ENCODE assay signal across 11 cellular contexts in genomic region chr11:128904303-128904871, GRCh38. TPM values are rescaled to one million over a fixed set of nuclear protein-coding genes. Genes with fewer than 3 reads are reported as not detected.
A peak's percentile ranks its signal among the peaks of the same experiment; 100 is the strongest.
DNase-seq lines count a peak whose midpoint lies in the region; ATAC-seq and TF ChIP-seq lines count a peak whose summit lies in the region.
"Had no signal": no experiment of that assay in that cellular context is flagged by ENCODE, and none has a peak within 500 bp of the region (broad histone marks: within the 10 kb centered on the region; RNA-seq: fewer than 3 reads in every experiment).

No MANE protein-coding gene starts in this region.

- H2BK120ac ChIP-seq in IMR-90 (ENCODE audit: low read depth, low read length) (no peak overlapping the region), neuronal stem cell (ENCODE audit: low read depth, low read length) (no peak overlapping the region)

- TF ChIP-seq CTCF in IMR-90 (conservative IDR thresholded peaks at IDR 0.05; ENCODE audit: low read depth, low read length) (no peak), colonic mucosa (IDR thresholded peaks at IDR 0.05) (no peak)

- H2BK5ac ChIP-seq in IMR-90 (ENCODE audit: low read depth, low read length, poor library complexity, severe bottlenecking) (no peak overlapping the region), neuronal stem cell (ENCODE audit: low read length) (no peak overlapping the region)

- no peak for TF ChIP-seq POLR2A in IMR-90 (IDR thresholded peaks at IDR 0.05; ENCODE audit: low read depth, low read length)

- H4K5ac ChIP-seq in IMR-90 (ENCODE audit: low read depth, low read length) = no peak overlapping the region

- peaks cover 8 to 11% of the 10 kb centered on the region in 2 donors for H3K27me3 Mint-ChIP-seq in CD4-positive, alpha-beta memory T cell
- peaks cover 19% of the 10 kb centered on the region for H3K27me3 Mint-ChIP-seq in central memory CD8-positive, alpha-beta T cell

- H3K79me1 ChIP-seq in IMR-90 (ENCODE audit: low read depth in 1 of 2, low read length in 2 of 2) = no peaks in the 10 kb centered on the region
- no peaks in the 10 kb centered on the region for H3K79me1 ChIP-seq in neuronal stem cell (ENCODE audit: low read depth, low read length)

- intact Hi-C loops in CD4-positive, alpha-beta memory T cell (cut with micrococcal nuclease) = no loop called here
- intact Hi-C loops in IMR-90 (cut with micrococcal nuclease) (no loop called here), colonic mucosa (cut with DNase I) (no loop called here)

- H2AFZ ChIP-seq in IMR-90 (replicated peaks; ENCODE audit: low read length, poor library complexity) (peak overlapping the region; percentile 52), neuronal stem cell (ENCODE audit: low read length) (no peak overlapping the region)

- peak overlapping the region; percentile 60 to 84 (median 71) for H3K4me3 Mint-ChIP-seq in CD4-positive, alpha-beta memory T cell
- H3K4me3 Mint-ChIP-seq in central memory CD8-positive, alpha-beta T cell = peak overlapping the region; percentile 81

- peaks cover 14% of the 10 kb centered on the region for H3K27me3 ChIP-seq in CD4-positive, alpha-beta memory T cell (ENCODE audit: insufficient read depth, low read length)
- no peaks in the 10 kb centered on the region for H3K27me3 ChIP-seq in IMR-90 (ENCODE audit: control insufficient read depth, insufficient read depth, low read length)
- H3K27me3 ChIP-seq in neuronal stem cell (ENCODE audit: control insufficient read depth in 3 of 3, insufficient read depth in 3 of 3, low read depth in 1 of 3, low read length in 3 of 3) = peaks cover 22 to 62% (median 50%) of the 10 kb centered on the region in 3 experiments
- no peaks in the 10 kb centered on the region for H3K27me3 ChIP-seq in colonic mucosa

- peaks cover 10% of the 10 kb centered on the region for H3K4me1 ChIP-seq in CD4-positive, alpha-beta memory T cell (ENCODE audit: insufficient read depth, low read length)
- H3K4me1 ChIP-seq in IMR-90 (ENCODE audit: control insufficient read depth, insufficient read depth, low read length) = peaks cover 19% of the 10 kb centered on the region
- H3K4me1 ChIP-seq in neuronal stem cell (ENCODE audit: control insufficient read depth in 2 of 2, insufficient read depth in 1 of 2, low read depth in 1 of 2, low read length in 2 of 2) = peaks cover 8 to 16% of the 10 kb centered on the region in 2 donors
- H3K4me1 ChIP-seq in colonic mucosa = peaks cover 6% of the 10 kb centered on the region

- in situ Hi-C loops in IMR-90 (cut with MboI; ENCODE audit: low sequenced_read_pairs) = no loop called here

- CTCF ChIA-PET in CD4-positive, alpha-beta memory T cell (lab: Charles Lee; ENCODE audit: partially characterized antibody) = interaction anchor here (1.0 to 11.7 kb wide), 5 partner anchors 12 to 746 kb away, joined by 3 to 104 read pairs (median 6); partner anchors contain the start of gene KCNJ5
- CTCF ChIA-PET in IMR-90 (lab: Yijun Ruan, JAX) = interaction anchor here (1.0 kb wide), 1 partner anchor 44 kb away, joined by 3 read pairs; no protein-coding TSS in a partner anchor

- H3K9me1 ChIP-seq in IMR-90 (ENCODE audit: insufficient read depth, low read length) = peaks cover 3% of the 10 kb centered on the region; the same call in 1 of the 2 replicates

- no peak overlapping the region for H3K27ac ChIP-seq in CD4-positive, alpha-beta memory T cell (ENCODE audit: low read depth, low read length)
- H3K27ac ChIP-seq in IMR-90 (ENCODE audit: insufficient read depth, low read length) (no peak overlapping the region), neuronal stem cell (replicated peaks; ENCODE audit: low read length) (no peak overlapping the region), colonic mucosa (no peak overlapping the region)

- no peak for ATAC-seq in IMR-90 (ENCODE audit: low read depth)
- ATAC-seq in central memory CD8-positive, alpha-beta T cell (replicated peaks; ENCODE audit: extremely low read depth, poor library complexity, severe bottlenecking) = no peak

- H4K8ac ChIP-seq in IMR-90 (ENCODE audit: low read depth in 2 of 2, low read length in 2 of 2) = no peak overlapping the region
- no peak overlapping the region for H4K8ac ChIP-seq in neuronal stem cell (ENCODE audit: low read depth, low read length)

- no peaks in the 10 kb centered on the region for H4K20me1 ChIP-seq in IMR-90 (ENCODE audit: insufficient read depth, low read length)

- H3K4ac ChIP-seq in IMR-90 (ENCODE audit: low read depth, low read length) = no peak overlapping the region
- no peak overlapping the region for H3K4ac ChIP-seq in neuronal stem cell (ENCODE audit: low read length)

- H4K91ac ChIP-seq in IMR-90 (ENCODE audit: insufficient read depth, low read depth, low read length) (no peak overlapping the region; the same call in 1 of the 2 replicates), neuronal stem cell (ENCODE audit: low read depth, low read length, poor library complexity) (no peak overlapping the region)

- peak overlapping the region in 2 of 7 donors; percentile 7 to 45 for H3K27ac Mint-ChIP-seq in CD4-positive, alpha-beta memory T cell
- no peak overlapping the region for H3K27ac Mint-ChIP-seq in central memory CD8-positive, alpha-beta T cell (ENCODE audit: low read depth)

- H3K9me3 ChIP-seq in CD4-positive, alpha-beta memory T cell (ENCODE audit: control insufficient read depth in 1 of 2, low read length in 2 of 2) = no peaks in the 10 kb centered on the region
- H3K9me3 ChIP-seq in IMR-90 (ENCODE audit: control insufficient read depth, insufficient read depth, low read length) (no peaks in the 10 kb centered on the region), neuronal stem cell (replicated peaks in 1 of 2; ENCODE audit: control insufficient read depth in 2 of 2, insufficient read depth in 1 of 2, low read depth in 1 of 2, low read length in 2 of 2) (peaks cover 3 to 8% of the 10 kb centered on the region in 2 donors), colonic mucosa (no peaks in the 10 kb centered on the region)

- H3K18ac ChIP-seq in IMR-90 (ENCODE audit: low read depth, low read length) (no peak overlapping the region), neuronal stem cell (ENCODE audit: low read length) (peak overlapping the region; percentile 34)

- H2AK5ac ChIP-seq in IMR-90 (ENCODE audit: low read depth, low read length) (peak overlapping the region; percentile 43; the same call in 1 of the 2 replicates), neuronal stem cell (ENCODE audit: low read depth, low read length) (no peak overlapping the region)

- H3K14ac ChIP-seq in IMR-90 (replicated peaks; ENCODE audit: low read depth, low read length) (no peak overlapping the region), neuronal stem cell (ENCODE audit: low read length) (no peak overlapping the region)

- H3K23ac ChIP-seq in IMR-90 (ENCODE audit: low read depth, low read length) (no peak overlapping the region), neuronal stem cell (ENCODE audit: low read depth, low read length, poor library complexity) (no peak overlapping the region)

- BruUV-seq in IMR-90 (replicated peaks; lab: Mats Ljungman, UMichigan) = no TSS peak

- H3K36me3 Mint-ChIP-seq in CD4-positive, alpha-beta memory T cell = no peaks in the 10 kb centered on the region
- peaks cover 1% of the 10 kb centered on the region for H3K36me3 Mint-ChIP-seq in central memory CD8-positive, alpha-beta T cell (ENCODE audit: insufficient read depth)

- no peak overlapping the region for H2BK15ac ChIP-seq in IMR-90 (ENCODE audit: low read depth, low read length)
- H2BK15ac ChIP-seq in neuronal stem cell (ENCODE audit: low read length) = no peak overlapping the region

- peak overlapping the region; percentile 9 for H2AK9ac ChIP-seq in IMR-90 (replicated peaks; ENCODE audit: low read depth, low read length, poor library complexity)

- no peak overlapping the region for H3K56ac ChIP-seq in IMR-90 (ENCODE audit: extremely low read depth, insufficient read depth, low read length)

- peak overlapping the region; percentile 11; the same call in 1 of the 2 replicates for H2BK20ac ChIP-seq in IMR-90 (ENCODE audit: low read depth, low read length)

- H3K4me2 ChIP-seq in IMR-90 (ENCODE audit: low read depth, low read length) = no peak overlapping the region
- H3K4me2 ChIP-seq in neuronal stem cell (ENCODE audit: insufficient read depth, low read length, poor library complexity, severe bottlenecking) = no peak overlapping the region

- TF ChIP-seq RAD21 in IMR-90 (IDR thresholded peaks at IDR 0.05; ENCODE audit: low read length) = no peak

- no peaks in the 10 kb centered on the region for H3K9me3 Mint-ChIP-seq in CD4-positive, alpha-beta memory T cell
- no peaks in the 10 kb centered on the region for H3K9me3 Mint-ChIP-seq in central memory CD8-positive, alpha-beta T cell

- peaks cover 11 to 27% (median 16%) of the 10 kb centered on the region in 4 donors for H3K4me1 Mint-ChIP-seq in CD4-positive, alpha-beta memory T cell
- H3K4me1 Mint-ChIP-seq in central memory CD8-positive, alpha-beta T cell = peaks cover 7% of the 10 kb centered on the region

- H2BK12ac ChIP-seq in neuronal stem cell (ENCODE audit: low read length) = no peak overlapping the region

- POLR2A ChIA-PET in CD4-positive, alpha-beta memory T cell (lab: Charles Lee; ENCODE audit: partially characterized antibody) = interaction anchor here (1.5 kb wide), 1 partner anchor 36 kb away, joined by 3 read pairs; no protein-coding TSS in a partner anchor
- POLR2A ChIA-PET in IMR-90 (lab: Charles Lee; ENCODE audit: unreplicated experiment) = no interaction called here

- dilution Hi-C loops in IMR-90 (cut with HindIII; ENCODE audit: low sequenced_read_pairs, unreplicated experiment) = no loop called here

- no peak overlapping the region for H3K9ac ChIP-seq in IMR-90 (ENCODE audit: low read depth, low read length)
- no peak overlapping the region for H3K9ac ChIP-seq in neuronal stem cell (ENCODE audit: low read depth, low read length, poor library complexity)
- H3K9ac ChIP-seq in colonic mucosa (ENCODE audit: low read depth in 2 of 2, low read length in 2 of 2) = no peak overlapping the region

- no peak overlapping the region for H3K4me3 ChIP-seq in CD4-positive, alpha-beta memory T cell (ENCODE audit: low read length in 2 of 2)
- H3K4me3 ChIP-seq in IMR-90 (ENCODE audit: insufficient read depth, low read depth, low read length) (no peak overlapping the region), neuronal stem cell (ENCODE audit: low read length in 2 of 2) (peak overlapping the region in 1 of 2 donors; percentile 19), colonic mucosa (no peak overlapping the region)

- WGBS in IMR-90 (ENCODE audit: extremely low coverage in 2 of 2, insufficient read length in 1 of 2), 2 experiments = 80% methylated on average over 2 of the region's 19 CpGs; no CpG with 5 or more reads in 1 of the 2 experiments
- WGBS in neuronal stem cell (ENCODE audit: extremely low coverage in 2 of 2, insufficient read length in 2 of 2, insufficient replicate concordance in 1 of 2), 2 donors = no CpG with 5 or more reads among the region's 19 CpGs

- DNase-seq in CD4-positive, alpha-beta memory T cell = no peak
- DNase-seq in IMR-90 (no peak), neuronal stem cell (ENCODE audit: low spot score) (no peak), dedifferentiated amniotic fluid mesenchymal stem cell (ENCODE audit: extremely low spot score) (no peak), colonic mucosa (no peak), NCI-H82 treated with DMSO at 0.1 percent for 48 hours (lab: John Stamatoyannopoulos, UW; ENCODE audit: unreplicated experiment) (no peak), NCI-H345 treated with DMSO at 0.1 percent for 48 hours (lab: John Stamatoyannopoulos, UW; ENCODE audit: unreplicated experiment) (no peak)
- DNase-seq in central memory CD8-positive, alpha-beta T cell (ENCODE audit: low spot score in 2 of 2) = no peak
- DNase-seq: activated CD8-positive, alpha-beta memory T cell treated with anti-CD3 and anti-CD28 coated beads, Interleukin-2, amount 50 U/mL, for 48 hours; RPMI8226 had no signal

- no peaks in the 10 kb centered on the region for H3K36me3 ChIP-seq in CD4-positive, alpha-beta memory T cell (ENCODE audit: insufficient read depth, low read length)
- no peaks in the 10 kb centered on the region for H3K36me3 ChIP-seq in IMR-90 (ENCODE audit: control insufficient read depth, insufficient read depth, low read length)
- no peaks in the 10 kb centered on the region for H3K36me3 ChIP-seq in neuronal stem cell (replicated peaks in 1 of 2; ENCODE audit: control insufficient read depth in 2 of 2, insufficient read depth in 2 of 2, low read length in 2 of 2)
- no peaks in the 10 kb centered on the region for H3K36me3 ChIP-seq in colonic mucosa

RNA-seq across cellular contexts. Expression of gene KCNJ5, which starts 13.2 kb away (rescaled TPM):
- total RNA-seq in CD4-positive, alpha-beta memory T cell = under 1 TPM; 0.23 to 0.33 TPM
- polyA plus RNA-seq in CD4-positive, alpha-beta memory T cell = not detected
- total RNA-seq in IMR-90 (2012; rRNA removed) = 0.18 TPM in 1 of 2 replicates, not detected in the other
- polyA plus RNA-seq in IMR-90 (2012; rRNA removed) = 0.07 TPM in 2 replicates
- 0.09 and 0.11 TPM in 2 replicates for polyA plus RNA-seq in IMR-90 (2012; cell fraction: cytosol; rRNA removed)
- 0.05 and 0.06 TPM in 2 replicates for polyA plus RNA-seq in IMR-90 (2012; cell fraction: nucleus; rRNA removed; ENCODE audit: low replicate concordance)
- polyA plus RNA-seq in neuronal stem cell (2013, experiment 1 of 2) = 0.21 TPM
- polyA plus RNA-seq in neuronal stem cell (2013, experiment 2 of 2) = 0.21 TPM
- under 1 TPM; 0.15 to 0.66 TPM for total RNA-seq in colonic mucosa

RNA-seq across cellular contexts. Expression of gene KCNJ1, which starts 37.3 kb away (rescaled TPM):
- total RNA-seq in CD4-positive, alpha-beta memory T cell = under 1 TPM in 1 of 2 experiments, not detected in 1; 0.17 TPM
- polyA plus RNA-seq in CD4-positive, alpha-beta memory T cell = under 1 TPM in 1 of 2 donors, not detected in 1; 0.23 TPM
- not detected in 2 replicates for total RNA-seq in IMR-90 (2012; rRNA removed)
- polyA plus RNA-seq in IMR-90 (2012; rRNA removed) = not detected in 2 replicates
- not detected in 2 replicates for polyA plus RNA-seq in IMR-90 (2012; cell fraction: cytosol; rRNA removed)
- polyA plus RNA-seq in IMR-90 (2012; cell fraction: nucleus; rRNA removed; ENCODE audit: low replicate concordance) = 0.17 TPM in 1 of 2 replicates, not detected in the other
- polyA plus RNA-seq in neuronal stem cell (2013, experiment 1 of 2) = 0.07 TPM
- 0.07 TPM for polyA plus RNA-seq in neuronal stem cell (2013, experiment 2 of 2)
- total RNA-seq in colonic mucosa = not detected

RNA-seq across cellular contexts. Expression of gene TP53AIP1, which starts 38.3 kb away (rescaled TPM):
- total RNA-seq in CD4-positive, alpha-beta memory T cell = not detected
- polyA plus RNA-seq in CD4-positive, alpha-beta memory T cell = not detected
- total RNA-seq in IMR-90 (2012; rRNA removed) = not detected in 2 replicates
- not detected in 2 replicates for polyA plus RNA-seq in IMR-90 (2012; rRNA removed)
- polyA plus RNA-seq in IMR-90 (2012; cell fraction: cytosol; rRNA removed) = not detected in 2 replicates
- 0.12 and 0.13 TPM in 2 replicates for polyA plus RNA-seq in IMR-90 (2012; cell fraction: nucleus; rRNA removed; ENCODE audit: low replicate concordance)
- polyA plus RNA-seq in neuronal stem cell (2013, experiment 1 of 2) = not detected
- 0.11 TPM for polyA plus RNA-seq in neuronal stem cell (2013, experiment 2 of 2)
- under 1 TPM; 0.12 to 0.19 TPM for total RNA-seq in colonic mucosa
- total RNA-seq: left ventricle myocardium superior had no signal
